In the genomic region with DNA sequence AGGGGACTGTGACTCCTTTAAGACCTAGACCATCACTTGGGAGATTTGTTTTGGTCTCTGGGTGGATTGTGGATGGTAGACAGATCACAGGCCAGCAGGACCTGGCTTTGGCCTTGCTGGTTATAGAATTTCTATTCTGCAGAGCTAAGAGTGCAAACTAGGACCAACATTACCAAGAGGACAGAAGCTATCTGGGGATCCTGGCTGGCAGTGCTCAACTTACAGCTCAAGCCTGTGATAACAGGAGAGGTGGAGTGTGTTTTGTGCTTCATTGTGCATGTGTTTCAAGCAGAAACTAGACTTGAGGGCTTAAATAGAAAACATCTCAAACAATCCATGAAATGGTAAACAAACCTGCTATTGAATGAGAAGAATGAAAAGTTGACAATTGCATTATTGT, we compare ENCODE assay signal across 19 cellular contexts.
DNase-seq lines count a peak whose midpoint lies in the region; ATAC-seq and TF ChIP-seq lines count a peak whose summit lies in the region.
"Had no signal": no experiment of that assay in that cellular context is flagged by ENCODE, and none has a peak within 500 bp of the region (broad histone marks: within the 10 kb centered on the region; RNA-seq: fewer than 3 reads in every experiment).

No MANE protein-coding gene starts in this region.

- peaks cover 42% of the 10 kb centered on the region for H3K4me1 Mint-ChIP-seq in chondrocyte (ENCODE audit: low read depth)
- peaks cover 4 to 9% (median 7%) of the 10 kb centered on the region in 3 donors for H3K4me1 Mint-ChIP-seq in T-cell

- H3K4me2 ChIP-seq in OCI-LY7 (ENCODE audit: low read length), result no peak overlapping the region

- no TSS peak for BruUV-seq in OCI-LY7 (replicated peaks; lab: Mats Ljungman, UMichigan)

- H3K9me3 Mint-ChIP-seq in chondrocyte (ENCODE audit: low read depth) (no peaks in the 10 kb centered on the region), T-cell (no peaks in the 10 kb centered on the region)

- ATAC-seq in HG03442 (IDR thresholded peaks at IDR 0.05; ENCODE audit: unreplicated experiment), result no peak
- no peak for ATAC-seq in T-cell (replicated peaks in 1 of 4)
- ATAC-seq: activated naive CD4-positive, alpha-beta T cell treated with anti-CD3 and anti-CD28 coated beads, Interleukin-2, amount 50 U/mL, for 72 hours; GM12878; pancreas had no signal

- no peaks in the 10 kb centered on the region for H3K9me3 ChIP-seq in HUES48 (ENCODE audit: control insufficient read depth, insufficient read depth, low read length)
- no peaks in the 10 kb centered on the region for H3K9me3 ChIP-seq in OCI-LY7 (ENCODE audit: low read length)
- H3K9me3 ChIP-seq: pancreas, thoracic aorta had no signal

- H3K4me3 Mint-ChIP-seq in chondrocyte (ENCODE audit: unreplicated experiment) (no peak overlapping the region), T-cell (no peak overlapping the region)

- H3K4me3 ChIP-seq in HUES48 (ENCODE audit: low read depth, low read length) (no peak overlapping the region), OCI-LY7 (ENCODE audit: low read depth, low read length, poor library complexity, severe bottlenecking) (no peak overlapping the region)
- H3K4me3 ChIP-seq: coronary artery, GM12878, pancreas, thoracic aorta had no signal

- H3K27me3 Mint-ChIP-seq in chondrocyte (ENCODE audit: low read depth) (no peaks in the 10 kb centered on the region), T-cell (peaks cover 0 to 6% of the 10 kb centered on the region in 2 donors)

- H3K9ac ChIP-seq in HUES48 (ENCODE audit: low read depth, low read length), result no peak overlapping the region; the same call in 1 of the 2 replicates

- H3K36me3 Mint-ChIP-seq in chondrocyte (ENCODE audit: low read depth), result peaks cover 13% of the 10 kb centered on the region
- H3K36me3 Mint-ChIP-seq in T-cell, result no peaks in the 10 kb centered on the region
- H3K36me3 Mint-ChIP-seq: activated naive CD4-positive, alpha-beta T cell treated with anti-CD3 and anti-CD28 coated beads, Interleukin-2, amount 50 U/mL, for 72 hours had no signal

- H3K79me2 ChIP-seq in OCI-LY7 (ENCODE audit: insufficient read depth, low read depth, low read length), result no peaks in the 10 kb centered on the region

- DNase-seq in DMS53 (lab: John Stamatoyannopoulos, UW), result peak; percentile 41
- no peak for DNase-seq in chondrocyte (ENCODE audit: low spot score)
- DNase-seq in SW480 (ENCODE audit: low spot score), result no peak
- no peak for DNase-seq in T-cell
- no peak for DNase-seq in OCI-LY7 (ENCODE audit: low spot score)
- DNase-seq: activated CD4-positive, alpha-beta T cell treated with anti-CD3 and anti-CD28 coated beads for 4 hours; DMS 273 treated with DMSO at 0.1 percent for 48 hours; hippocampal formation; mammary epithelial cell; NCI-H146; NCI-H2227 treated with DMSO at 0.1 percent for 48 hours; pancreas had no signal

- intact Hi-C loops in OCI-LY7 (cut with micrococcal nuclease; ENCODE audit: unreplicated experiment), result loop anchor here (10.0 kb wide), 1 partner anchor 175 kb away; no protein-coding TSS in a partner anchor

- H3K9me2 ChIP-seq in OCI-LY7 (ENCODE audit: insufficient read depth, low read length), result no peaks in the 10 kb centered on the region

- H4K20me1 ChIP-seq in OCI-LY7 (ENCODE audit: insufficient read depth, low read length), result no peaks in the 10 kb centered on the region

- H3K27ac ChIP-seq in HUES48 (ENCODE audit: low read depth, low read length) (peak overlapping the region; percentile 70), layer of hippocampus (ENCODE audit: low read depth, low read length) (peak overlapping the region; percentile 13), OCI-LY7 (ENCODE audit: low read depth, low read length, poor library complexity, severe bottlenecking) (no peak overlapping the region)
- H3K27ac ChIP-seq: coronary artery, pancreas, thoracic aorta had no signal

- H3K36me3 ChIP-seq in HUES48 (ENCODE audit: control insufficient read depth, insufficient read depth, low read length) (peaks cover 61% of the 10 kb centered on the region), OCI-LY7 (ENCODE audit: insufficient read depth, low read length) (no peaks in the 10 kb centered on the region)

- no peak overlapping the region for H2AFZ ChIP-seq in OCI-LY7 (ENCODE audit: low read length)

- H3K27me3 ChIP-seq in HUES48 (ENCODE audit: control insufficient read depth, insufficient read depth, low read length) (no peaks in the 10 kb centered on the region), layer of hippocampus (ENCODE audit: control insufficient read depth, insufficient read depth, low read length) (no peaks in the 10 kb centered on the region)
- H3K27me3 ChIP-seq: pancreas had no signal

- H3K27ac Mint-ChIP-seq in chondrocyte (ENCODE audit: unreplicated experiment) (peak overlapping the region; percentile 65), T-cell (no peak overlapping the region)
- H3K27ac Mint-ChIP-seq: activated naive CD4-positive, alpha-beta T cell treated with anti-CD3 and anti-CD28 coated beads, Interleukin-2, amount 50 U/mL, for 72 hours had no signal

- POLR2A ChIA-PET in T-cell (lab: Charles Lee), result no interaction called here
- POLR2A ChIA-PET in OCI-LY7 (lab: Charles Lee), result no interaction called here

- CTCF ChIA-PET in T-cell (lab: Charles Lee) (no interaction called here), OCI-LY7 (lab: Charles Lee; ENCODE audit: unreplicated experiment) (no interaction called here)

- peaks cover 47% of the 10 kb centered on the region for H3K4me1 ChIP-seq in HUES48 (ENCODE audit: control insufficient read depth, insufficient read depth, low read length)
- no peaks in the 10 kb centered on the region for H3K4me1 ChIP-seq in OCI-LY7 (ENCODE audit: insufficient read depth, low read length, poor library complexity, severe bottlenecking)
- H3K4me1 ChIP-seq: pancreas had no signal

- TF ChIP-seq CTCF in chondrocyte (IDR thresholded peaks at IDR 0.05), result no peak
- TF ChIP-seq CTCF in OCI-LY7 (conservative IDR thresholded peaks at IDR 0.05; ENCODE audit: low read length), result no peak
